ENCODE assay signal across 8 cellular contexts in genomic region chr2:191150121-191150450, GRCh38. TPM values are rescaled to one million over a fixed set of nuclear protein-coding genes. Genes with fewer than 3 reads are reported as not detected.
DNase-seq lines count a peak whose midpoint lies in the region; ATAC-seq and TF ChIP-seq lines count a peak whose summit lies in the region.

No MANE protein-coding gene starts in this region.

- DNase-seq in OCI-M1 (lab: John Stamatoyannopoulos, UW) = peak; percentile 36
- no peak for DNase-seq in fibroblast of mammary gland (ENCODE audit: low read depth)
- DNase-seq in sigmoid colon = no peak
- DNase-seq in nucleus accumbens (lab: John Stamatoyannopoulos, UW) = no peak
- DNase-seq in germinal center (ENCODE audit: low spot score) = no peak
- DNase-seq in posterior cingulate gyrus = no peak

- H3K27ac ChIP-seq in HEK293 (ENCODE audit: extremely low read depth, low read depth, low read length) = no peak overlapping the region; the same call in 1 of the 2 replicates
- peak overlapping the region in 1 of 4 donors; percentile 23 for H3K27ac ChIP-seq in sigmoid colon

- TF ChIP-seq POLR2A in GM18505 (IDR thresholded peaks at IDR 0.05; ENCODE audit: borderline replicate concordance, extremely low read depth, insufficient read depth, insufficient read length) = no peak
- no peak for TF ChIP-seq POLR2A in sigmoid colon (IDR thresholded peaks at IDR 0.05)

- TF ChIP-seq CTCF in HEK293 (tag by site-specific recombination; IDR thresholded peaks at IDR 0.05) = no peak
- TF ChIP-seq CTCF in fibroblast of mammary gland (conservative IDR thresholded peaks at IDR 0.05; ENCODE audit: control insufficient read depth, insufficient read depth, low read depth, low read length) = no peak
- no peak for TF ChIP-seq CTCF in sigmoid colon (IDR thresholded peaks at IDR 0.05)

- POLR2A ChIA-PET in HEK293 (lab: Yijun Ruan, JAX) = interaction anchor here (0.5 kb wide), 1 partner anchor 622 kb away, joined by 3 read pairs; no protein-coding TSS in a partner anchor

- H3K4me1 ChIP-seq in HEK293 (ENCODE audit: control insufficient read depth, insufficient read depth, low read length) (no peaks in the 10 kb centered on the region), sigmoid colon (peaks cover 0 to 12% (median 11%) of the 10 kb centered on the region in 4 donors)

- H3K36me3 ChIP-seq in HEK293 (ENCODE audit: control insufficient read depth in 2 of 2, insufficient read depth in 1 of 2, low read length in 2 of 2) (no peaks in the 10 kb centered on the region), sigmoid colon (no peaks in the 10 kb centered on the region)

- H3K27me3 ChIP-seq in sigmoid colon = peaks cover 0 to 12% (median 6%) of the 10 kb centered on the region in 3 donors

- peak overlapping the region; percentile 35 for H3K4me3 ChIP-seq in HEK293 (ENCODE audit: low read depth, low read length)
- peak overlapping the region; percentile 60 for H3K4me3 ChIP-seq in fibroblast of mammary gland (ENCODE audit: control insufficient read depth, low read depth, low read length)
- peak overlapping the region; percentile 23 to 55 (median 42) for H3K4me3 ChIP-seq in sigmoid colon

- intact Hi-C loops in sigmoid colon (cut with DNase I) (no loop called here), posterior cingulate gyrus (cut with DNase I) (loop anchor here (2.0 kb wide), 1 partner anchor 97 kb away; no protein-coding TSS in a partner anchor)

- no peak for TF ChIP-seq EP300 in sigmoid colon (IDR thresholded peaks at IDR 0.05)

- WGBS in sigmoid colon, 2 donors = 22 to 30% methylated on average over 6 of the region's 6 CpGs

- CTCF ChIA-PET in HEK293 (lab: Yijun Ruan, JAX) = interaction anchor here (0.6 to 1.5 kb wide), 4 partner anchors 15 to 869 kb away, joined by 3 to 10 read pairs (median 3); no protein-coding TSS in a partner anchor

- H3K9me3 ChIP-seq in HEK293 (ENCODE audit: control insufficient read depth, insufficient read depth, low read depth, low read length) (no peaks in the 10 kb centered on the region), sigmoid colon (no peaks in the 10 kb centered on the region)

- peak; percentile 26 for ATAC-seq in GM18505 (IDR thresholded peaks at IDR 0.05; ENCODE audit: unreplicated experiment)

TF ChIP-seq in HEK293, 187 proteins besides CTCF, POLR2A, EP300 and RAD21:
- no peak for TF ChIP-seq GLIS1 (tag by site-specific recombination; IDR thresholded peaks at IDR 0.05)
- TF ChIP-seq KLF9 (tag by site-specific recombination; IDR thresholded peaks at IDR 0.05; ENCODE audit: low read depth) = no peak
- TF ChIP-seq ZNF292 (tag by site-specific recombination; IDR thresholded peaks at IDR 0.05; ENCODE audit: borderline replicate concordance, low read depth) = no peak
- TF ChIP-seq ZNF366 (tag by site-specific recombination; conservative IDR thresholded peaks at IDR 0.05) = no peak
- no peak for TF ChIP-seq ZBTB8A (tag by site-specific recombination; IDR thresholded peaks at IDR 0.05)
- TF ChIP-seq ZNF311 (tag by site-specific recombination; IDR thresholded peaks at IDR 0.05; ENCODE audit: borderline replicate concordance) = no peak
- TF ChIP-seq ZNF518A (tag by site-specific recombination; conservative IDR thresholded peaks at IDR 0.05; ENCODE audit: low read depth) = no peak
- no peak for TF ChIP-seq ZNF704 (tag by site-specific recombination; IDR thresholded peaks at IDR 0.05)

RNA-seq across cellular contexts. Expression of gene STAT4, which starts 0.7 kb away (rescaled TPM):
- total RNA-seq in sigmoid colon = 1 to 10 TPM in 1 of 4 donors, under 1 TPM in 2, not detected in 1; 0.68 to 2.3 (median 0.71) TPM
- 1 to 10 TPM in 1 of 3 donors, under 1 TPM in 2; 0.46 to 4.6 (median 0.60) TPM for polyA plus RNA-seq in sigmoid colon
